Comparison of ENCODE assay signal across 8 cellular contexts in the genomic region with DNA sequence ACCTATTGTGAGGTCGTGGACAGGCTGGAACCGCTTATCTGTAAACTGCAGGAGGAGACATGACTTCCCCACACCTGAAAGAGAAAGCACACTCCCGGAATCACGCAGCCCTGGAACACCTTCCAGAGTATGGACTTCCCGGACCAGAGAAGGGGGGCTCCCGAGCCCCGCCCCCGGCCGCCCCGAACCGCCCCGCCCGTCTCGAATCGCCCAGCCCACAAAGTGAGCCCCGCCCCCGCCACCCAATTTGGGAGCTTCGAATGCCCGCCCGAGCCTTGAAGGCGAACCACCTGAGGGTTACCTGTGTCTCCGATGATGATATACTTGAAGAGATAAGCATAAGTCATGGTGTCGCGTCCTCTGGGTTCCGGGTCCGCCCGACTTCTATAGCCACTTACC. TPM values are rescaled to one million over a fixed set of nuclear protein-coding genes. Genes with fewer than 3 reads are reported as not detected.
DNase-seq lines count a peak whose midpoint lies in the region; ATAC-seq and TF ChIP-seq lines count a peak whose summit lies in the region.

No MANE protein-coding gene starts in this region.

- ATAC-seq in GM21390 (IDR thresholded peaks at IDR 0.05; ENCODE audit: unreplicated experiment) = peak; percentile 28
- ATAC-seq in activated T-cell treated with anti-CD3 and anti-CD28 coated beads, Interleukin-2, amount 50 U/mL, for 4 hours = peak; percentile 49 to 55

- H3K4me3 Mint-ChIP-seq in activated T-cell treated with anti-CD3 and anti-CD28 coated beads, Interleukin-2, amount 50 U/mL, for 4 hours = peak overlapping the region; percentile 97
- peak overlapping the region; percentile 100 for H3K4me3 Mint-ChIP-seq in type B pancreatic cell

- peaks cover 35% of the 10 kb centered on the region for H3K4me1 Mint-ChIP-seq in activated T-cell treated with anti-CD3 and anti-CD28 coated beads, Interleukin-2, amount 50 U/mL, for 4 hours (ENCODE audit: low read depth)
- H3K4me1 Mint-ChIP-seq in type B pancreatic cell (ENCODE audit: unreplicated experiment) = peaks cover 18% of the 10 kb centered on the region

- peak overlapping the region; percentile 98 for H3K27ac Mint-ChIP-seq in type B pancreatic cell

- H3K9me3 Mint-ChIP-seq in activated T-cell treated with anti-CD3 and anti-CD28 coated beads, Interleukin-2, amount 50 U/mL, for 4 hours = no peaks in the 10 kb centered on the region
- H3K9me3 Mint-ChIP-seq in type B pancreatic cell = no peaks in the 10 kb centered on the region

- no peak for TF ChIP-seq CTCF in foreskin fibroblast (IDR thresholded peaks at IDR 0.05; ENCODE audit: low read depth, low read length)
- no peak for TF ChIP-seq CTCF in type B pancreatic cell (conservative IDR thresholded peaks at IDR 0.05)

- H3K4me3 ChIP-seq in foreskin fibroblast (ENCODE audit: low read depth in 1 of 2, low read length in 2 of 2) = peak overlapping the region; percentile 97 to 100

- DNase-seq in CMK (ENCODE audit: low read depth) (peak; percentile 24), NCI-H1105 treated with DMSO at 0.1 percent for 48 hours (lab: John Stamatoyannopoulos, UW) (peak; percentile 85), foreskin fibroblast (peak; percentile 51 to 84), occipital lobe (lab: John Stamatoyannopoulos, UW) (peak; percentile 89), type B pancreatic cell (ENCODE audit: extremely low spot score, unreplicated experiment) (peak; percentile 79), OCI-M2 (lab: John Stamatoyannopoulos, UW; ENCODE audit: unreplicated experiment) (no peak)
- DNase-seq in activated T-cell treated with anti-CD3 and anti-CD28 coated beads, Interleukin-2, amount 50 U/mL, for 4 hours = peak; percentile 81

- peaks cover 19% of the 10 kb centered on the region for H3K36me3 Mint-ChIP-seq in activated T-cell treated with anti-CD3 and anti-CD28 coated beads, Interleukin-2, amount 50 U/mL, for 4 hours (ENCODE audit: insufficient read depth)
- H3K36me3 Mint-ChIP-seq in type B pancreatic cell = peaks cover 11% of the 10 kb centered on the region

- no peaks in the 10 kb centered on the region for H3K27me3 Mint-ChIP-seq in activated T-cell treated with anti-CD3 and anti-CD28 coated beads, Interleukin-2, amount 50 U/mL, for 4 hours (ENCODE audit: low read depth)
- H3K27me3 Mint-ChIP-seq in type B pancreatic cell = no peaks in the 10 kb centered on the region

RNA-seq across cellular contexts. Expression of a gene that starts 0.2 kb away (rescaled TPM):
- 10 to 100 TPM; 25.4 to 30.3 (median 25.9) TPM for total RNA-seq in activated T-cell treated with anti-CD3 and anti-CD28 coated beads, Interleukin-2, amount 50 U/mL, for 4 hours
- 48.0 TPM for total RNA-seq in occipital lobe
- total RNA-seq in type B pancreatic cell (ENCODE audit: low replicate concordance) = 20.7 and 29.4 TPM in 2 replicates

RNA-seq across cellular contexts. Expression of a gene that starts 0.5 kb away (rescaled TPM):
- total RNA-seq in activated T-cell treated with anti-CD3 and anti-CD28 coated beads, Interleukin-2, amount 50 U/mL, for 4 hours = 10 to 100 TPM; 76.8 to 97.1 (median 92.6) TPM
- total RNA-seq in occipital lobe (20.9 TPM), type B pancreatic cell (ENCODE audit: low replicate concordance) (73.8 and 75.4 TPM in 2 replicates)

RNA-seq across cellular contexts. Expression of a gene that starts 20.6 kb away (rescaled TPM):
- total RNA-seq in activated T-cell treated with anti-CD3 and anti-CD28 coated beads, Interleukin-2, amount 50 U/mL, for 4 hours = 10 to 100 TPM; 82.1 to 84.1 (median 84.1) TPM
- 54.1 TPM for total RNA-seq in occipital lobe
- 90.4 and 112 TPM in 2 replicates for total RNA-seq in type B pancreatic cell (ENCODE audit: low replicate concordance)

RNA-seq across cellular contexts. Expression of a gene that starts 34.6 kb away (rescaled TPM):
- total RNA-seq in activated T-cell treated with anti-CD3 and anti-CD28 coated beads, Interleukin-2, amount 50 U/mL, for 4 hours = 10 to 100 TPM; 45.0 to 47.7 (median 45.0) TPM
- 87.8 TPM for total RNA-seq in occipital lobe
- total RNA-seq in type B pancreatic cell (ENCODE audit: low replicate concordance) = 50.2 and 68.6 TPM in 2 replicates

RNA-seq across cellular contexts. Expression of a gene that starts 49.6 kb away (rescaled TPM):
- 1 to 10 TPM; 1.4 to 1.8 (median 1.4) TPM for total RNA-seq in activated T-cell treated with anti-CD3 and anti-CD28 coated beads, Interleukin-2, amount 50 U/mL, for 4 hours
- total RNA-seq in occipital lobe = 11.2 TPM
- 16.2 and 75.8 TPM in 2 replicates for total RNA-seq in type B pancreatic cell (ENCODE audit: low replicate concordance)
